ENCODE assay signal across 8 cellular contexts in genomic region chr1:171741872-171742576, GRCh38. TPM values are rescaled to one million over a fixed set of nuclear protein-coding genes. Genes with fewer than 3 reads are reported as not detected.
DNase-seq lines count a peak whose midpoint lies in the region; ATAC-seq, FAIRE-seq and TF ChIP-seq lines count a peak whose summit lies in the region.

TSS of gene VAMP4 (minus strand) at chr1:171742065. CDS start at chr1:171738414, 3,651 bp downstream.

- peak within 1 kb of the TSS; percentile 86 for H3K4me3 ChIP-seq in Caco-2 (ENCODE audit: low read depth, low read length)
- H3K4me3 ChIP-seq in H1 (ENCODE audit: extremely low read depth in 1 of 4, insufficient read depth in 2 of 4, low read depth in 3 of 4, low read length in 4 of 4) = peak within 1 kb of the TSS; percentile 96 to 100 (median 98)
- peak within 1 kb of the TSS; percentile 78 for H3K4me3 ChIP-seq in mesendoderm (ENCODE audit: low read length)

- H2BK5ac ChIP-seq in H1 (ENCODE audit: low read depth, low read length) = peak within 1 kb of the TSS; percentile 92
- peak within 1 kb of the TSS; percentile 73 for H2BK5ac ChIP-seq in mesendoderm (ENCODE audit: low read length)

- no peaks in the 10 kb centered on the region for H3K36me3 ChIP-seq in Caco-2 (ENCODE audit: control insufficient read depth, insufficient read depth, low read length)
- peaks cover 0 to 2% (median 0%) of the 10 kb centered on the region in 4 experiments; a peak in 2 of 8 replicates for H3K36me3 ChIP-seq in H1 (ENCODE audit: control insufficient read depth in 2 of 4, insufficient read depth in 4 of 4, low read length in 3 of 4)
- H3K36me3 ChIP-seq in mesendoderm (ENCODE audit: control insufficient read depth, insufficient read depth, low read length) = no peaks in the 10 kb centered on the region

- no peak within 1 kb of the TSS for H3K14ac ChIP-seq in H1 (ENCODE audit: insufficient read length)

- TSS peak; percentile 81 for BruUV-seq in Caco-2 (replicated peaks; lab: Mats Ljungman, UMichigan)

- CTCF ChIA-PET in Caco-2 (lab: Charles Lee) = interaction anchor here (1.0 to 2.1 kb wide), 2 partner anchors 13 to 97 kb away, joined by 3 to 18 read pairs; no protein-coding TSS in a partner anchor
- CTCF ChIA-PET in H1 (lab: Charles Lee; ENCODE audit: partially characterized antibody) = interaction anchor here (0.7 to 2.7 kb wide), 10 partner anchors 10 to 131 kb away, joined by 3 to 18 read pairs (median 5); no protein-coding TSS in a partner anchor

- peak within 1 kb of the TSS; percentile 75 for H2BK120ac ChIP-seq in H1 (replicated peaks; ENCODE audit: low read depth, low read length)
- H2BK120ac ChIP-seq in mesendoderm (ENCODE audit: low read depth, low read length) = no peak within 1 kb of the TSS

- H3K23ac ChIP-seq in H1 (ENCODE audit: insufficient read length) (no peak within 1 kb of the TSS), mesendoderm (ENCODE audit: low read length) (peak within 1 kb of the TSS; percentile 56)

- peak within 1 kb of the TSS; percentile 100 for H2AFZ ChIP-seq in H1 (ENCODE audit: low read length)

- 0% methylated on average over 47 of the region's 57 CpGs; no CpG with 5 or more reads in 1 of the 2 experiments for WGBS in H1 (ENCODE audit: extremely low coverage in 1 of 2, insufficient coverage in 1 of 2, insufficient read length in 1 of 2, insufficient replicate concordance in 2 of 2, low coverage in 1 of 2, low lambda C conversion rate in 2 of 2, missing lambda C conversion rate in 1 of 2), 2 experiments
- WGBS in mesendoderm (ENCODE audit: extremely low coverage, insufficient coverage, low lambda C conversion rate) = no CpG with 5 or more reads among the region's 57 CpGs

- peaks cover 5% of the 10 kb centered on the region for H3K23me2 ChIP-seq in H1 (ENCODE audit: low read depth, low read length)

- TF ChIP-seq POLR2A in H1 (IDR thresholded peaks at IDR 0.05; ENCODE audit: control extremely low read depth in 1 of 2, low read depth in 2 of 2, low read length in 2 of 2) = peak; percentile 53 to 70

- H3K4me2 ChIP-seq in H1 (ENCODE audit: insufficient read depth in 1 of 2, low read depth in 2 of 2, low read length in 2 of 2) = peak within 1 kb of the TSS; percentile 45 to 100
- peak within 1 kb of the TSS; percentile 98 for H3K4me2 ChIP-seq in mesendoderm (ENCODE audit: low read length)

- H3K4me3 Mint-ChIP-seq in Caco-2 (ENCODE audit: unreplicated experiment) = peak within 1 kb of the TSS; percentile 93

- FAIRE-seq in H1 (lab: Jason Lieb, UNC) = no peak

- ATAC-seq in GM21360 (IDR thresholded peaks at IDR 0.05; ENCODE audit: unreplicated experiment) = peak; percentile 86

- H3K27me3 ChIP-seq in Caco-2 (replicated peaks; ENCODE audit: control insufficient read depth, insufficient read depth, low read length) = no peaks in the 10 kb centered on the region
- no peaks in the 10 kb centered on the region for H3K27me3 ChIP-seq in H1 (replicated peaks in 1 of 4; ENCODE audit: control insufficient read depth in 3 of 4, extremely low read depth in 1 of 4, insufficient read depth in 3 of 4, low read length in 3 of 4)
- H3K27me3 ChIP-seq in mesendoderm (ENCODE audit: insufficient read depth, low read length, poor library complexity) = no peaks in the 10 kb centered on the region

- H3K9ac ChIP-seq in H1 (replicated peaks in 1 of 4; ENCODE audit: extremely low read depth in 1 of 4, low read depth in 3 of 4, low read length in 3 of 4) (peak within 1 kb of the TSS; percentile 80 to 95 (median 84)), mesendoderm (ENCODE audit: low read length) (peak within 1 kb of the TSS; percentile 95)

- H3K4ac ChIP-seq in H1 (replicated peaks; ENCODE audit: insufficient read length, low read depth, low read length) (peak within 1 kb of the TSS; percentile 82), mesendoderm (ENCODE audit: low read depth, low read length) (peak within 1 kb of the TSS; percentile 5)

- H3K79me2 ChIP-seq in H1 (ENCODE audit: control insufficient read depth in 1 of 2, insufficient read depth in 2 of 2, low read length in 2 of 2) (peaks cover 0 to 10% of the 10 kb centered on the region in 2 experiments; a peak in 1 of 4 replicates), mesendoderm (ENCODE audit: control insufficient read depth, insufficient read depth, low read length) (no peaks in the 10 kb centered on the region)

- no peak within 1 kb of the TSS for H2AK5ac ChIP-seq in H1 (ENCODE audit: low read depth, low read length)
- no peak within 1 kb of the TSS for H2AK5ac ChIP-seq in mesendoderm (ENCODE audit: low read length)

- H2BK20ac ChIP-seq in H1 (ENCODE audit: low read length) = no peak within 1 kb of the TSS

- peak within 1 kb of the TSS; percentile 55; the same call in 1 of the 2 replicates for H3K27ac ChIP-seq in H1 (ENCODE audit: low read depth, low read length)
- peak within 1 kb of the TSS; percentile 87 for H3K27ac ChIP-seq in mesendoderm (ENCODE audit: low read depth, low read length)

- H3K36me3 Mint-ChIP-seq in Caco-2 (ENCODE audit: insufficient read depth, unreplicated experiment) = peaks cover under 1% of the 10 kb centered on the region

- H4K8ac ChIP-seq in H1 (ENCODE audit: extremely low read depth, insufficient read depth, low read length) (peak within 1 kb of the TSS; percentile 93), mesendoderm (ENCODE audit: low read depth, low read length) (no peak within 1 kb of the TSS)

- no peak for TF ChIP-seq CTCF in Caco-2 (IDR thresholded peaks at IDR 0.05; ENCODE audit: insufficient read depth in 1 of 2, low read depth in 1 of 2, low read length in 1 of 2, severe bottlenecking in 1 of 2, unreplicated experiment in 1 of 2)
- TF ChIP-seq CTCF in H1 (IDR thresholded peaks at IDR 0.05; ENCODE audit: control extremely low read depth in 1 of 3, insufficient read depth in 1 of 3, low read depth in 1 of 3, low read length in 3 of 3) = no peak

- H3K27ac Mint-ChIP-seq in Caco-2 (ENCODE audit: unreplicated experiment) = peak within 1 kb of the TSS; percentile 92

- peak within 1 kb of the TSS; percentile 98 for H3K18ac ChIP-seq in H1 (ENCODE audit: extremely low read depth, low read length)
- H3K18ac ChIP-seq in mesendoderm (ENCODE audit: low read length) = peak within 1 kb of the TSS; percentile 35

- H3K4me1 Mint-ChIP-seq in Caco-2 (ENCODE audit: low read depth, unreplicated experiment) = peaks cover 7% of the 10 kb centered on the region

- H2BK15ac ChIP-seq in H1 (ENCODE audit: low read length) (no peak within 1 kb of the TSS), mesendoderm (replicated peaks; ENCODE audit: low read depth) (no peak within 1 kb of the TSS)

- peak within 1 kb of the TSS; percentile 97 for H4K91ac ChIP-seq in H1 (replicated peaks; ENCODE audit: insufficient read length, low read length)

- H3K4me1 ChIP-seq in Caco-2 (0 out of 2 replicates have a peak, but pooled peaks cover 7% of the 10 kb centered on the region), H1 (replicated peaks in 1 of 4; ENCODE audit: control insufficient read depth in 3 of 4, insufficient read depth in 4 of 4, low read length in 3 of 4) (peaks cover 0 to 6% (median 1%) of the 10 kb centered on the region in 4 experiments; a peak in 3 of 7 replicates), mesendoderm (ENCODE audit: control insufficient read depth, low read depth, low read length) (peaks cover 7% of the 10 kb centered on the region)

- H4K5ac ChIP-seq in H1 (ENCODE audit: insufficient read length, low read depth, low read length) (peak within 1 kb of the TSS; percentile 100), mesendoderm (ENCODE audit: low read length) (no peak within 1 kb of the TSS)

- H3K27me3 Mint-ChIP-seq in Caco-2 (ENCODE audit: insufficient read depth, unreplicated experiment) = no peaks in the 10 kb centered on the region

- no peaks in the 10 kb centered on the region for H3K9me3 ChIP-seq in Caco-2
- H3K9me3 ChIP-seq in H1 (ENCODE audit: insufficient read depth in 2 of 2, low read depth in 1 of 2, low read length in 1 of 2) = no peaks in the 10 kb centered on the region

- peak in 1 of 2 experiments; percentile 24; a peak in 1 of 4 replicates for TF ChIP-seq RAD21 in H1 (IDR thresholded peaks at IDR 0.05 in 1 of 2, conservative IDR thresholded peaks at IDR 0.05 in 1 of 2; ENCODE audit: low read depth in 2 of 2, low read length in 2 of 2)

- H3K9me3 Mint-ChIP-seq in Caco-2 (ENCODE audit: unreplicated experiment) = no peaks in the 10 kb centered on the region

- H3K79me1 ChIP-seq in H1 (ENCODE audit: low read depth, low read length) = no peaks in the 10 kb centered on the region
- peaks cover 2% of the 10 kb centered on the region for H3K79me1 ChIP-seq in mesendoderm (ENCODE audit: low read length)

- peak; percentile 83 to 87 for DNase-seq in Caco-2
- DNase-seq in HT-29 (ENCODE audit: low spot score) = peak; percentile 84
- peak; percentile 61 for DNase-seq in NOMO-1 treated with dmso at 0.1 percent for 144 hours (lab: John Stamatoyannopoulos, UW; ENCODE audit: unreplicated experiment)
- DNase-seq in activated CD8-positive, alpha-beta memory T cell treated with anti-CD3 and anti-CD28 coated beads, Interleukin-2, amount 50 U/mL, for 1 hour (ENCODE audit: extremely low read depth) = peak; percentile 47
- peak; percentile 75 to 89 for DNase-seq in H1 (ENCODE audit: low read depth in 1 of 2, low spot score in 2 of 2)
- peak; percentile 94 for DNase-seq in mesendoderm
- DNase-seq in stimulated activated CD8-positive, alpha-beta memory T cell treated with anti-CD3 and anti-CD28 coated beads, Interleukin-12 subunit alpha, Interleukin-12 subunit beta, amount 100 ng/mL, for 4 hours (ENCODE audit: low read depth) = peak; percentile 78

- no peaks in the 10 kb centered on the region for H4K20me1 ChIP-seq in H1 (replicated peaks in 1 of 2; ENCODE audit: control insufficient read depth in 1 of 2, insufficient read depth in 2 of 2, low read length in 2 of 2)

- peak in 1 of 2 experiments; percentile 88; a peak in 1 of 3 replicates for TF ChIP-seq EP300 in H1 (IDR thresholded peaks at IDR 0.05; ENCODE audit: borderline replicate concordance in 1 of 2, low read depth in 2 of 2, low read length in 2 of 2)

- POLR2A ChIA-PET in Caco-2 (lab: Charles Lee) (interaction anchor here (0.6 to 1.6 kb wide), 2 partner anchors 39 to 1672 kb away, joined by 3 to 5 read pairs; partner anchors contain the start of gene METTL13), H1 (lab: Charles Lee; ENCODE audit: partially characterized antibody) (interaction anchor here (0.6 to 3.8 kb wide), 8 partner anchors 12 to 445 kb away, joined by 3 to 13 read pairs (median 4); no protein-coding TSS in a partner anchor)

- intact Hi-C loops in Caco-2 (cut with micrococcal nuclease; ENCODE audit: unreplicated experiment) = loop anchor here (1.0 kb wide), 2 partner anchors 39 to 97 kb away; partner anchors contain the start of gene METTL13

- peak within 1 kb of the TSS; percentile 72; the same call in 1 of the 2 replicates for H2BK12ac ChIP-seq in H1 (ENCODE audit: low read depth, low read length)

- peak within 1 kb of the TSS; percentile 91 for H3K56ac ChIP-seq in H1 (replicated peaks; ENCODE audit: insufficient read length, low read depth, low read length)
- peak within 1 kb of the TSS; percentile 98 for H3K56ac ChIP-seq in mesendoderm (ENCODE audit: low read length)

RNA-seq across cellular contexts. Expression of gene VAMP4, which starts in this region (rescaled TPM):
- total RNA-seq in Caco-2 (2022) = 4.3 and 4.9 TPM in 2 replicates
- total RNA-seq in HT-29 (2014; rRNA removed; shearing (Covaris generic)) = 0.15 and 0.39 TPM in 2 replicates
- total RNA-seq in H1 (2021; fragmentation: NEBNext Ultra II Directional; extraction: Animal tissue kit (Norgen Biotek cat#: 25700)) = 12.4 and 13.9 TPM in 2 replicates
- 0.99 and 1.6 TPM in 2 replicates for polyA plus RNA-seq in H1 (2011; rRNA removed)
- 3.5 TPM for polyA plus RNA-seq in H1 (2011; cell fraction: cytosol; rRNA removed)
- polyA plus RNA-seq in H1 (2011; cell fraction: nucleus; rRNA removed) = 1.4 TPM
- 3.9 to 8.6 TPM (median 4.4 TPM) in 4 replicates for polyA plus RNA-seq in H1 (2012, experiment 1 of 2)
- polyA plus RNA-seq in H1 (2012, experiment 2 of 2) = 4.2 TPM
- polyA plus RNA-seq in H1 (2013, experiment 1 of 2) = 6.5 TPM
- 6.2 TPM for polyA plus RNA-seq in H1 (2013, experiment 2 of 2)
- polyA minus RNA-seq in H1 (2011; rRNA and poly(A)+ RNA removed) = 1.6 and 2.2 TPM in 2 replicates
- polyA minus RNA-seq in H1 (2011; cell fraction: cytosol; rRNA and poly(A)+ RNA removed) = 8.7 TPM
- 3.8 TPM for polyA minus RNA-seq in H1 (2011; cell fraction: nucleus; rRNA and poly(A)+ RNA removed)
- polyA plus RNA-seq in mesendoderm (2013, experiment 1 of 2) = 4.2 TPM
- polyA plus RNA-seq in mesendoderm (2013, experiment 2 of 2) = 4.0 TPM

Comparison
In these comparisons a context has a peak if more than half of its experiments do, and no peak if none do; other contexts are left out.
1. Peak in every context shown above with its lines: DNase-seq, ATAC-seq, H3K4me3 ChIP-seq and H3K27ac ChIP-seq.
2. Peak in DNase-seq in HT-29; RNA of the gene not detected or under 1 TPM.